Comparison of ENCODE assay signal across 8 cellular contexts in the genomic region with DNA sequence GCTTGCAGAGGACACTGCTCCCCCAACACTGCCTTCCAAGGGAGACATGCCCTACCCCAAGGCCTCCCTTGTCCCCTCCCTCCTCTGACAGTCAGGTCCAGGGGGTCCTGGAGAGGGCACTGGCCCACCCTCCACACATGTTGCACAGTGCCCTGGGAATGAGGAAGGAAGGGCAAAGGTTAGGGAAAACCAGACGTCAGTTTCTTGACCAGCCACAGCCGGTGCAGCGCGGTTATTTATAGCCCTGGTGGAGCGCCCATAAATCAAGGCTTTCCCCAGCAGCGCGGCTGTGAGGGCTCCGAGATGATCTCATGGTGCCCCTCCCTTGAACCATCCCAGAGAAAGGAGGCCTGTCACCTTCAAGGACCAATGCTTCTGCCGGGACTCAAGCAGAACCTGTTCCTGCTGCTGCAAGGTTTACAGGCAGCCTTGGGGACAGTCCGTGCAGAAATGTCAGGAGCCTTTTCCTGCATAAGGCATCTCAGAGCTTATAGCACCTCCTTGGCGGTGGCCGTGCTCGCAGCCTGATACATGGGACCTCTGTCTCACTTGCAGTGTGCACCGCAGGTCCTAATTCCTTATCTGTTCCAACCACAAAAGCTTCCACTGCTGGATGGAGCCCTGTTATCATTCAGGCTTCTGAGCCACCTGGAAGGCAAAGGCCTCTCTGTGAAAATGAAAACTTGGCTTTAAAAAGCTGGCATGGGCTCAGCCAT.
DNase-seq lines count a peak whose midpoint lies in the region; ATAC-seq, FAIRE-seq and TF ChIP-seq lines count a peak whose summit lies in the region.
"Had no signal": no experiment of that assay in that cellular context is flagged by ENCODE, and none has a peak within 500 bp of the region (broad histone marks: within the 10 kb centered on the region; RNA-seq: fewer than 3 reads in every experiment).

No MANE protein-coding gene starts in this region.

- BruUV-seq in HepG2 (replicated peaks; lab: Mats Ljungman, UMichigan), result no TSS peak

- no peak for FAIRE-seq in HepG2 (lab: Jason Lieb, UNC)

- no peak for TF ChIP-seq EP300 in HepG2 (IDR thresholded peaks at IDR 0.05; ENCODE audit: low read depth in 2 of 2, low read length in 2 of 2)
- TF ChIP-seq EP300 in HepG2 (CRISPR knock-in tag; IDR thresholded peaks at IDR 0.05; ENCODE audit: borderline replicate concordance), result no peak
- peak in 1 of 2 donors; percentile 48 for TF ChIP-seq EP300 in tibial nerve (IDR thresholded peaks at IDR 0.05)

- H3K79me2 ChIP-seq in HepG2 (ENCODE audit: insufficient read depth, low read length), result no peaks in the 10 kb centered on the region

- CTCF ChIA-PET in HepG2 (lab: Yijun Ruan, JAX; ENCODE audit: low intra/inter-chr PET ratio, low total read pairs), result no interaction called here

- peak; percentile 37 for ATAC-seq in HepG2
- ATAC-seq in HG03108 (IDR thresholded peaks at IDR 0.05; ENCODE audit: unreplicated experiment), result no peak
- ATAC-seq in omental fat pad (ENCODE audit: low FRiP score), result no peak

- H3K4me1 ChIP-seq in HepG2 (ENCODE audit: insufficient read depth, low read length) (peaks cover 53% of the 10 kb centered on the region), tibial nerve (peaks cover 0 to 44% (median 6%) of the 10 kb centered on the region in 4 donors), breast epithelium (peaks cover 0 to 5% of the 10 kb centered on the region in 2 donors)

- peak overlapping the region; percentile 88 for H3K4me2 ChIP-seq in HepG2 (ENCODE audit: low read depth, low read length)

- H3K4me3 ChIP-seq in NB4 (ENCODE audit: low read depth, low read length) (no peak overlapping the region), HepG2 (replicated peaks in 1 of 3; ENCODE audit: insufficient read depth in 1 of 3, low read depth in 2 of 3, low read length in 3 of 3) (peak overlapping the region; percentile 51 to 68 (median 53)), tibial nerve (no peak overlapping the region), breast epithelium (no peak overlapping the region)

- H3K9me3 ChIP-seq in HepG2 (ENCODE audit: low read length) (no peaks in the 10 kb centered on the region), tibial nerve (peaks cover 0 to 10% (median 0%) of the 10 kb centered on the region in 4 donors), breast epithelium (no peaks in the 10 kb centered on the region)

- H3K36me3 ChIP-seq in HepG2 (replicated peaks in 1 of 2; ENCODE audit: control insufficient read depth in 1 of 2, insufficient read depth in 2 of 2, low read length in 2 of 2) (no peaks in the 10 kb centered on the region), tibial nerve (no peaks in the 10 kb centered on the region), breast epithelium (no peaks in the 10 kb centered on the region)

- H4K20me1 ChIP-seq in HepG2 (ENCODE audit: insufficient read depth, low read length), result no peaks in the 10 kb centered on the region

- 3% methylated on average over 8 of the region's 14 CpGs for WGBS in HepG2 (ENCODE audit: low lambda C conversion rate)
- WGBS in tibial nerve, 2 donors, result 31 to 36% methylated on average over 14 of the region's 14 CpGs

- H3K27me3 ChIP-seq in HepG2 (ENCODE audit: control insufficient read depth in 1 of 2, insufficient read depth in 2 of 2, low read length in 2 of 2) (no peaks in the 10 kb centered on the region), tibial nerve (no peaks in the 10 kb centered on the region), breast epithelium (no peaks in the 10 kb centered on the region)

- H3K27ac ChIP-seq in HepG2 (ENCODE audit: extremely low read length, insufficient read depth, low read length) (peak overlapping the region; percentile 52), tibial nerve (peak overlapping the region; percentile 55 to 88 (median 77)), breast epithelium (no peak overlapping the region)

- no peak overlapping the region for H2AFZ ChIP-seq in HepG2 (ENCODE audit: low read length)

- TF ChIP-seq CTCF in NB4 (IDR thresholded peaks at IDR 0.05; ENCODE audit: low read depth, low read length) (no peak), HepG2 (CRISPR knock-in tag; IDR thresholded peaks at IDR 0.05) (no peak), tibial nerve (IDR thresholded peaks at IDR 0.05) (no peak), breast epithelium (IDR thresholded peaks at IDR 0.05) (no peak), omental fat pad (IDR thresholded peaks at IDR 0.05) (no peak)

- intact Hi-C loops in HepG2 (cut with micrococcal nuclease; ENCODE audit: unreplicated experiment), result loop anchor here (2.0 kb wide), 1 partner anchor 20 kb away; no protein-coding TSS in a partner anchor
- intact Hi-C loops in breast epithelium (cut with DNase I; ENCODE audit: low total_unique reads), result no loop called here

- peak overlapping the region; percentile 33; the same call in 1 of the 2 replicates for H3K9ac ChIP-seq in HepG2 (ENCODE audit: insufficient read depth, low read depth, low read length)

- TF ChIP-seq RAD21 in HepG2 (CRISPR knock-in tag; IDR thresholded peaks at IDR 0.05), result no peak

- in situ Hi-C loops in HepG2 (cut with HindIII; ENCODE audit: extremely low pct_ligation_motif_present, low pct_unique_long_range_greater_than_20kb), result no loop called here

- no peak for TF ChIP-seq POLR2A in NB4 (IDR thresholded peaks at IDR 0.05; ENCODE audit: extremely low read depth, insufficient read length)
- TF ChIP-seq POLR2A in HepG2 (IDR thresholded peaks at IDR 0.05; ENCODE audit: insufficient read depth in 1 of 2, low read depth in 2 of 2, low read length in 2 of 2), result no peak
- TF ChIP-seq POLR2A in tibial nerve (IDR thresholded peaks at IDR 0.05), result peak in 1 of 2 donors; percentile 21
- no peak for TF ChIP-seq POLR2A in breast epithelium (IDR thresholded peaks at IDR 0.05)

- DNase-seq in NB4 (ENCODE audit: low read depth), result peak; percentile 37
- peak; percentile 18 to 53 for DNase-seq in cerebellar nuclear complex (lab: John Stamatoyannopoulos, UW)
- DNase-seq in HepG2 (ENCODE audit: low spot score), result peak; percentile 15
- no peak for DNase-seq in tibial nerve (ENCODE audit: low spot score in 2 of 2)
- DNase-seq in breast epithelium (ENCODE audit: low spot score in 2 of 2), result no peak
- DNase-seq in omental fat pad (ENCODE audit: low spot score), result no peak
- DNase-seq: T-helper 9 cell had no signal

- POLR2A ChIA-PET in HepG2 (lab: Yijun Ruan, JAX), result interaction anchor here (1.2 to 2.8 kb wide), 6 partner anchors 14 to 170 kb away, joined by 4 to 12 read pairs (median 6); a partner anchor contains a TSS

TF ChIP-seq in HepG2, 621 proteins besides CTCF, POLR2A, EP300 and RAD21 (continues in another document):
- TF ChIP-seq MTA1 (CRISPR knock-in tag; IDR thresholded peaks at IDR 0.05; ENCODE audit: borderline replicate concordance) (0 out of 2 replicates have a peak, but pooled peaks have one; percentile 11), ZNF883 (CRISPR knock-in tag; IDR thresholded peaks at IDR 0.05; ENCODE audit: not compliant biosample characterization) (no peak)
- TF ChIP-seq, protein P1, sequence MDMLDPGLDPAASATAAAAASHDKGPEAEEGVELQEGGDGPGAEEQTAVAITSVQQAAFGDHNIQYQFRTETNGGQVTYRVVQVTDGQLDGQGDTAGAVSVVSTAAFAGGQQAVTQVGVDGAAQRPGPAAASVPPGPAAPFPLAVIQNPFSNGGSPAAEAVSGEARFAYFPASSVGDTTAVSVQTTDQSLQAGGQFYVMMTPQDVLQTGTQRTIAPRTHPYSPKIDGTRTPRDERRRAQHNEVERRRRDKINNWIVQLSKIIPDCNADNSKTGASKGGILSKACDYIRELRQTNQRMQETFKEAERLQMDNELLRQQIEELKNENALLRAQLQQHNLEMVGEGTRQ (IDR thresholded peaks at IDR 0.05; ENCODE audit: low read depth, low read length), result no peak
- TF ChIP-seq, protein P1 (CRISPR knock-in tag; IDR thresholded peaks at IDR 0.05; ENCODE audit: borderline replicate concordance), result no peak
- TF ChIP-seq, protein P2, sequence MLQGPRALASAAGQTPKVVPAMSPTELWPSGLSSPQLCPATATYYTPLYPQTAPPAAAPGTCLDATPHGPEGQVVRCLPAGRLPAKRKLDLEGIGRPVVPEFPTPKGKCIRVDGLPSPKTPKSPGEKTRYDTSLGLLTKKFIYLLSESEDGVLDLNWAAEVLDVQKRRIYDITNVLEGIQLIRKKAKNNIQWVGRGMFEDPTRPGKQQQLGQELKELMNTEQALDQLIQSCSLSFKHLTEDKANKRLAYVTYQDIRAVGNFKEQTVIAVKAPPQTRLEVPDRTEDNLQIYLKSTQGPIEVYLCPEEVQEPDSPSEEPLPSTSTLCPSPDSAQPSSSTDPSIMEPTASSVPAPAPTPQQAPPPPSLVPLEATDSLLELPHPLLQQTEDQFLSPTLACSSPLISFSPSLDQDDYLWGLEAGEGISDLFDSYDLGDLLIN (CRISPR knock-in tag; IDR thresholded peaks at IDR 0.05; ENCODE audit: borderline replicate concordance), result no peak
- TF ChIP-seq, protein P3, sequence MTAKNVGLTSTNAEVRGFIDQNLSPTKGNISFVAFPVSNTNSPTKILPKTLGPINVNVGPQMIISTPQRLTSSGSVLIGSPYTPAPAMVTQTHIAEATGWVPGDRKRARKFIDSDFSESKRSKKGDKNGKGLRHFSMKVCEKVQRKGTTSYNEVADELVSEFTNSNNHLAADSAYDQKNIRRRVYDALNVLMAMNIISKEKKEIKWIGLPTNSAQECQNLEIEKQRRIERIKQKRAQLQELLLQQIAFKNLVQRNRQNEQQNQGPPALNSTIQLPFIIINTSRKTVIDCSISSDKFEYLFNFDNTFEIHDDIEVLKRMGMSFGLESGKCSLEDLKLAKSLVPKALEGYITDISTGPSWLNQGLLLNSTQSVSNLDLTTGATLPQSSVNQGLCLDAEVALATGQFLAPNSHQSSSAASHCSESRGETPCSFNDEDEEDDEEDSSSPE (CRISPR knock-in tag; IDR thresholded peaks at IDR 0.05), result no peak

Comparison
In these comparisons a context has a peak if more than half of its experiments do, and no peak if none do; other contexts are left out.
1. DNase-seq: peak in NB4 (single experiment), cerebellar nuclear complex (2 of 2) and HepG2 (single experiment); none in tibial nerve (0 of 2), breast epithelium (0 of 2) and omental fat pad (single experiment).
2. H3K4me3 ChIP-seq: peak in HepG2 (3 of 3); none in NB4 (single experiment), tibial nerve (0 of 4) and breast epithelium (0 of 3).
3. H3K27ac ChIP-seq: peak in HepG2 (single experiment) and tibial nerve (4 of 4); none in breast epithelium (0 of 2).